Comparison of ENCODE assay signal across 24 cellular contexts in the genomic region with DNA sequence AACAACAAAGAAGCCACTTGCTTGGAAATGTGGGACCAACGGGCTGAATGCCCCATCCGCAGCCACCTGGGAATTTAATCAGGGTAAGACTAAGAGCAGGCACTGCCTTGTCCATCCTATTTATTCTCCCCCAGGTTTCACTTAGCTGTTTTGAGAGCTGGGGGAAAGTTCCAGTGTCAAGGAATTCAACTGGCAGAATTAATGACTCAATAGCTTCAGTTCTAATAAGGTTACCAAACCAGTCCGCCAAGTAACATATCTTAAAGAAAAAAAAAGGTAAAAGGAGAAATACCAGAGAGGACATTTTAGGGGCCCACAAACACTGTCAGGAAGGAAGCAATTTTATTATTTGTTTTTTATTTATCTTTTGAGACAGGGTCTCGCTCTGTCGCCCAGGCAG.
DNase-seq lines count a peak whose midpoint lies in the region; ATAC-seq and TF ChIP-seq lines count a peak whose summit lies in the region.
"Had no signal": no experiment of that assay in that cellular context is flagged by ENCODE, and none has a peak within 500 bp of the region (broad histone marks: within the 10 kb centered on the region; RNA-seq: fewer than 3 reads in every experiment).

No MANE protein-coding gene starts in this region.

- no peaks in the 10 kb centered on the region for H3K27me3 Mint-ChIP-seq in nephron (ENCODE audit: low read depth)

- TF ChIP-seq EP300 in gastroesophageal sphincter (IDR thresholded peaks at IDR 0.05): no peak

- H3K4me3 ChIP-seq in esophagus (ENCODE audit: low read depth in 1 of 2, low read length in 2 of 2) (no peak overlapping the region), vagina (no peak overlapping the region), mucosa of descending colon (no peak overlapping the region), gastroesophageal sphincter (no peak overlapping the region)
- H3K4me3 ChIP-seq: GM23338, Peyer's patch, SK-N-MC had no signal

- H3K36me3 ChIP-seq in esophagus (ENCODE audit: control insufficient read depth in 2 of 2, insufficient read depth in 2 of 2, low read length in 1 of 2) (no peaks in the 10 kb centered on the region), vagina (no peaks in the 10 kb centered on the region), mucosa of descending colon (ENCODE audit: low read depth) (no peaks in the 10 kb centered on the region), gastroesophageal sphincter (no peaks in the 10 kb centered on the region)
- H3K36me3 ChIP-seq: BE2C, Peyer's patch had no signal

- H3K4me1 Mint-ChIP-seq in nephron: peaks cover 4% of the 10 kb centered on the region

- peak overlapping the region; percentile 92 to 96 for H3K27ac ChIP-seq in esophagus (ENCODE audit: low read depth in 2 of 2, low read length in 1 of 2)
- peak overlapping the region; percentile 40 for H3K27ac ChIP-seq in vagina
- no peak overlapping the region for H3K27ac ChIP-seq in substantia nigra (ENCODE audit: low read depth, low read length, poor library complexity, severe bottlenecking)
- no peak overlapping the region for H3K27ac ChIP-seq in gastroesophageal sphincter
- H3K27ac ChIP-seq: Peyer's patch, SK-N-MC had no signal

- H3K27ac Mint-ChIP-seq in nephron: peak overlapping the region; percentile 17 to 66 (median 64)
- H3K27ac Mint-ChIP-seq: CD4-positive, CD25-positive, alpha-beta regulatory T cell; GM23338 had no signal

- H3K27me3 ChIP-seq in esophagus (ENCODE audit: control insufficient read depth in 1 of 2, insufficient read depth in 2 of 2, low read length in 2 of 2) (no peaks in the 10 kb centered on the region), vagina (no peaks in the 10 kb centered on the region), gastroesophageal sphincter (no peaks in the 10 kb centered on the region)
- H3K27me3 ChIP-seq: BE2C, Peyer's patch had no signal

- no peak for ATAC-seq in mucosa of descending colon
- ATAC-seq in gastroesophageal sphincter: no peak
- ATAC-seq: GM23338, Right ventricle myocardium inferior had no signal

- TF ChIP-seq POLR2A in vagina (IDR thresholded peaks at IDR 0.05) (no peak), gastroesophageal sphincter (IDR thresholded peaks at IDR 0.05) (no peak)

- no peak overlapping the region for H3K4me3 Mint-ChIP-seq in nephron
- H3K4me3 Mint-ChIP-seq: CD4-positive, CD25-positive, alpha-beta regulatory T cell; GM23338 had no signal

- DNase-seq in SIG-M5 treated with dmso at 0.1 percent for 504 hours (lab: John Stamatoyannopoulos, UW; ENCODE audit: unreplicated experiment) (peak; percentile 32), SIG-M5 (lab: John Stamatoyannopoulos, UW) (no peak), vagina (ENCODE audit: extremely low spot score in 2 of 2) (no peak), substantia nigra (lab: John Stamatoyannopoulos, UW) (no peak), mucosa of descending colon (no peak)
- DNase-seq: 8988T; BE2C; CD4-positive, CD25-positive, alpha-beta regulatory T cell; COR-L47; DMS153; GF-D8; KBM-7; MV-4-11; NCI-H1417 treated with DMSO at 0.1 percent for 48 hours; NCI-H1930; NCI-H2171; NCI-H526; Peyer's patch had no signal

- H3K36me3 Mint-ChIP-seq in nephron (ENCODE audit: low read depth): no peaks in the 10 kb centered on the region
- H3K36me3 Mint-ChIP-seq: CD4-positive, CD25-positive, alpha-beta regulatory T cell had no signal

- H3K9me3 Mint-ChIP-seq in nephron: no peaks in the 10 kb centered on the region
- H3K9me3 Mint-ChIP-seq: GM23338 had no signal

- H3K4me1 ChIP-seq in esophagus (ENCODE audit: control insufficient read depth in 2 of 2, insufficient read depth in 2 of 2, low read length in 1 of 2) (peaks cover 0 to 2% of the 10 kb centered on the region in 2 donors), vagina (no peaks in the 10 kb centered on the region), mucosa of descending colon (ENCODE audit: low read depth) (no peaks in the 10 kb centered on the region), gastroesophageal sphincter (no peaks in the 10 kb centered on the region)
- H3K4me1 ChIP-seq: BE2C, Peyer's patch had no signal

- intact Hi-C loops in vagina (cut with DNase I): no loop called here
- intact Hi-C loops in mucosa of descending colon (cut with DNase I, micrococcal nuclease): no loop called here

- H3K9me3 ChIP-seq in esophagus (ENCODE audit: control insufficient read depth in 2 of 2, insufficient read depth in 1 of 2, low read depth in 1 of 2, low read length in 1 of 2) (no peaks in the 10 kb centered on the region), vagina (no peaks in the 10 kb centered on the region), mucosa of descending colon (no peaks in the 10 kb centered on the region), gastroesophageal sphincter (no peaks in the 10 kb centered on the region)
- H3K9me3 ChIP-seq: BE2C, Peyer's patch had no signal

- no peak for TF ChIP-seq CTCF in nephron (IDR thresholded peaks at IDR 0.05; ENCODE audit: unreplicated experiment in 3 of 3)
- no peak for TF ChIP-seq CTCF in vagina (IDR thresholded peaks at IDR 0.05)
- TF ChIP-seq CTCF in mucosa of descending colon (IDR thresholded peaks at IDR 0.05): no peak
- no peak for TF ChIP-seq CTCF in gastroesophageal sphincter (IDR thresholded peaks at IDR 0.05)

- WGBS in esophagus, 2 donors: 53 to 62% methylated on average over 5 of the region's 5 CpGs
- WGBS in gastroesophageal sphincter (ENCODE audit: low coverage in 1 of 2), 2 donors: 100% methylated on average over 2 to 3 of the region's 5 CpGs

Comparison
In these comparisons a context has a peak if more than half of its experiments do, and no peak if none do; other contexts are left out.
1. H3K27ac ChIP-seq: peak in esophagus (2 of 2) and vagina (single experiment); none in substantia nigra (single experiment) and gastroesophageal sphincter (0 of 4).